ENCODE assay signal across 1 cellular context in genomic region chr10:27252267-27253000, GRCh38.
TF ChIP-seq lines count a peak whose summit lies in the region.

No MANE protein-coding gene starts in this region.

TF ChIP-seq in K562, 482 proteins besides CTCF, POLR2A, EP300 and RAD21 (continued from another document and continues in another):
- TF ChIP-seq NCOA1 (IDR thresholded peaks at IDR 0.05; ENCODE audit: low read depth) (no peak), FOS (IDR thresholded peaks at IDR 0.05; ENCODE audit: extremely low read depth, insufficient read length) (no peak), BRD9 (IDR thresholded peaks at IDR 0.05; ENCODE audit: low read depth, partially characterized antibody) (no peak), POU5F1 (IDR thresholded peaks at IDR 0.05; ENCODE audit: borderline replicate concordance, low read depth, low read length, partially characterized antibody) (no peak), REST (CRISPR knock-in tag; IDR thresholded peaks at IDR 0.05; ENCODE audit: low read depth) (no peak), ZNF12 (CRISPR knock-in tag; IDR thresholded peaks at IDR 0.05) (no peak), HNRNPK (IDR thresholded peaks at IDR 0.05; ENCODE audit: low read depth, low read length, poor library complexity, severe bottlenecking) (no peak), NCOA4 (IDR thresholded peaks at IDR 0.05; ENCODE audit: partially characterized antibody) (no peak), DDX20 (tag; IDR thresholded peaks at IDR 0.05; ENCODE audit: low read depth) (no peak), HMG20A (CRISPR knock-in tag; conservative IDR thresholded peaks at IDR 0.05) (no peak), ELF2 (CRISPR knock-in tag; IDR thresholded peaks at IDR 0.05) (0 out of 2 replicates have a peak, but pooled peaks have one; percentile 26), ZBTB40 (IDR thresholded peaks at IDR 0.05) (no peak; the same call in 1 of the 2 replicates), ZBTB40 (CRISPR knock-in tag; IDR thresholded peaks at IDR 0.05) (no peak), GMEB1 (CRISPR knock-in tag; IDR thresholded peaks at IDR 0.05) (no peak), MAZ (CRISPR knock-in tag; conservative IDR thresholded peaks at IDR 0.05 in 1 of 2, IDR thresholded peaks at IDR 0.05 in 1 of 2) (peak; percentile 48 to 70; a peak in 3 of 4 replicates), ZNF592 (IDR thresholded peaks at IDR 0.05) (peak; percentile 61; the same call in 1 of the 2 replicates), FIP1L1 (IDR thresholded peaks at IDR 0.05; ENCODE audit: low read depth, low read length, poor library complexity, severe bottlenecking) (no peak), LARP7 (IDR thresholded peaks at IDR 0.05) (no peak), NFATC3 (IDR thresholded peaks at IDR 0.05) (no peak)
- TF ChIP-seq, protein P1, sequence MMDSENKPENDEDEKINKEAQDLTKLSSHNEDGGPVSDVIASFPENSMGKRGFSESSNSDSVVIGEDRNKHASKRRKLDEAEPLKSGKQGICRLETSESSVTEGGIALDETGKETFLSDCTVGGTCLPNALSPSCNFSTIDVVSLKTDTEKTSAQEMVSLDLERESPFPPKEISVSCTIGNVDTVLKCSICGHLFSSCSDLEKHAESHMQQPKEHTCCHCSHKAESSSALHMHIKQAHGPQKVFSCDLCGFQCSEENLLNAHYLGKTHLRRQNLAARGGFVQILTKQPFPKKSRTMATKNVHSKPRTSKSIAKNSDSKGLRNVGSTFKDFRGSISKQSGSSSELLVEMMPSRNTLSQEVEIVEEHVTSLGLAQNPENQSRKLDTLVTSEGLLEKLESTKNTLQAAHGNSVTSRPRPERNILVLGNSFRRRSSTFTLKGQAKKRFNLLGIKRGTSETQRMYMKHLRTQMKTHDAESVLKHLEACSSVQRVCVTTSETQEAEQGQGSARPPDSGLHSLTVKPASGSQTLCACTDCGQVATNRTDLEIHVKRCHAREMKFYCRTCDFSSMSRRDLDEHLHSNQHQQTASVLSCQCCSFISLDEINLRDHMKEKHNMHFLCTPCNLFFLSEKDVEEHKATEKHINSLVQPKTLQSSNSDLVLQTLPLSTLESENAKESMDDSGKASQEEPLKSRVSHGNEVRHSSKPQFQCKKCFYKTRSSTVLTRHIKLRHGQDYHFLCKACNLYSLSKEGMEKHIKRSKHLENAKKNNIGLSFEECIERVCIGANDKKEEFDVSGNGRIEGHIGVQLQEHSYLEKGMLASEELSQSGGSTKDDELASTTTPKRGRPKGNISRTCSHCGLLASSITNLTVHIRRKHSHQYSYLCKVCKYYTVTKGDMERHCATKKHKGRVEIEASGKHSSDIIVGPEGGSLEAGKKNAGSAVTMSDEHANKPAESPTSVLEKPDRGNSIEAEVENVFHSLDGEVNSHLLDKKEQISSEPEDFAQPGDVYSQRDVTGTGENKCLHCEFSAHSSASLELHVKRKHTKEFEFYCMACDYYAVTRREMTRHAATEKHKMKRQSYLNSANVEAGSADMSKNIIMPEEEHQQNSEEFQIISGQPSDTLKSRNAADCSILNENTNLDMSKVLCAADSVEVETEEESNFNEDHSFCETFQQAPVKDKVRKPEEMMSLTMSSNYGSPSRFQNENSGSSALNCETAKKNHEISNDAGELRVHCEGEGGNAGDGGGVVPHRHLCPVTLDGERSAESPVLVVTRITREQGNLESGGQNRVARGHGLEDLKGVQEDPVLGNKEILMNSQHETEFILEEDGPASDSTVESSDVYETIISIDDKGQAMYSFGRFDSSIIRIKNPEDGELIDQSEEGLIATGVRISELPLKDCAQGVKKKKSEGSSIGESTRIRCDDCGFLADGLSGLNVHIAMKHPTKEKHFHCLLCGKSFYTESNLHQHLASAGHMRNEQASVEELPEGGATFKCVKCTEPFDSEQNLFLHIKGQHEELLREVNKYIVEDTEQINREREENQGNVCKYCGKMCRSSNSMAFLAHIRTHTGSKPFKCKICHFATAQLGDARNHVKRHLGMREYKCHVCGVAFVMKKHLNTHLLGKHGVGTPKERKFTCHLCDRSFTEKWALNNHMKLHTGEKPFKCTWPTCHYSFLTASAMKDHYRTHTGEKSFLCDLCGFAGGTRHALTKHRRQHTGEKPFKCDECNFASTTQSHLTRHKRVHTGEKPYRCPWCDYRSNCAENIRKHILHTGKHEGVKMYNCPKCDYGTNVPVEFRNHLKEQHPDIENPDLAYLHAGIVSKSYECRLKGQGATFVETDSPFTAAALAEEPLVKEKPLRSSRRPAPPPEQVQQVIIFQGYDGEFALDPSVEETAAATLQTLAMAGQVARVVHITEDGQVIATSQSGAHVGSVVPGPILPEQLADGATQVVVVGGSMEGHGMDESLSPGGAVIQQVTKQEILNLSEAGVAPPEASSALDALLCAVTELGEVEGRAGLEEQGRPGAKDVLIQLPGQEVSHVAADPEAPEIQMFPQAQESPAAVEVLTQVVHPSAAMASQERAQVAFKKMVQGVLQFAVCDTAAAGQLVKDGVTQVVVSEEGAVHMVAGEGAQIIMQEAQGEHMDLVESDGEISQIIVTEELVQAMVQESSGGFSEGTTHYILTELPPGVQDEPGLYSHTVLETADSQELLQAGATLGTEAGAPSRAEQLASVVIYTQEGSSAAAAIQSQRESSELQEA (IDR thresholded peaks at IDR 0.05; ENCODE audit: low read depth) = no peak
- TF ChIP-seq, protein P2, sequence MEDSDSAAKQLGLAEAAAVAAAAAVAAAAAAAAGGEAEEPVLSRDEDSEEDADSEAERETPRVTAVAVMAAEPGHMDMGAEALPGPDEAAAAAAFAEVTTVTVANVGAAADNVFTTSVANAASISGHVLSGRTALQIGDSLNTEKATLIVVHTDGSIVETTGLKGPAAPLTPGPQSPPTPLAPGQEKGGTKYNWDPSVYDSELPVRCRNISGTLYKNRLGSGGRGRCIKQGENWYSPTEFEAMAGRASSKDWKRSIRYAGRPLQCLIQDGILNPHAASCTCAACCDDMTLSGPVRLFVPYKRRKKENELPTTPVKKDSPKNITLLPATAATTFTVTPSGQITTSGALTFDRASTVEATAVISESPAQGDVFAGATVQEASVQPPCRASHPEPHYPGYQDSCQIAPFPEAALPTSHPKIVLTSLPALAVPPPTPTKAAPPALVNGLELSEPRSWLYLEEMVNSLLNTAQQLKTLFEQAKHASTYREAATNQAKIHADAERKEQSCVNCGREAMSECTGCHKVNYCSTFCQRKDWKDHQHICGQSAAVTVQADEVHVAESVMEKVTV (CRISPR knock-in tag; IDR thresholded peaks at IDR 0.05) = no peak
